1 cellular context compared by ENCODE assay signal in the genomic region with DNA sequence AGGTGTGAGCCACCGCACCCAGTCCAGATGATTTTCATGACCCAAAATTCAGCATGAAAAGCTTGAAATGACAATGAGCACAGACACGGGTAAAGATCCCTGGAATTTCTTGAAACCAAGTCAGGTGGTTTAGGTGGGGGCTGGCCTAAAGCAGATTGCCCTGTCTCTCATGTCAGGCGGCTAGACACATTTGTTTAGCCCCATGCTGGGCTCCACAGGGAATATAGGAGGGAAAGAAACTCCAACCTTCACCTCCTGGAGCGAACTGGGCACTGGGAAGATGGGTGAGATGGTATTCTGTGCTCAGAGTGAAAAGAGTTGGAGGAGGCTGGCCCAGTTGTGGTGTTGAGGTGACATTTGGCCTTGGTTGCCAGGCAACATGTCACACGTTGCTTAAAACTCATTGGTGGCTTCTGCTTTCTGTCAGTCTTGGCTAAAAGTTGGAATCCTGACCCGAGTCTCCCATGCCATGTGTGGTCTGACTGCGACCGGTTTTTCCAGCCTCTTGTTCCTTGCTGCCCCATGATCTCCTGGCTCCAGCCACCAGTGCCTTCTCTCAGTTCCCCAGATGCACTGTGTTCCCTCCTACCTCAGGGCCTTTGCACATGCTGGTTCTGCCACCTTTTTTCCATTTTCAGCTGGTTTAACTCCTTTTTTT.
TF ChIP-seq lines count a peak whose summit lies in the region.

No MANE protein-coding gene starts in this region.

TF ChIP-seq in HEK293, 187 proteins besides CTCF, POLR2A, EP300 and RAD21:
- TF ChIP-seq ZFHX2 (tag by site-specific recombination; conservative IDR thresholded peaks at IDR 0.05): no peak
- no peak for TF ChIP-seq ZNF585B (tag by site-specific recombination; IDR thresholded peaks at IDR 0.05)
- no peak for TF ChIP-seq ZNF23 (tag by site-specific recombination; IDR thresholded peaks at IDR 0.05; ENCODE audit: borderline replicate concordance)
- no peak for TF ChIP-seq WT1 (tag by site-specific recombination; IDR thresholded peaks at IDR 0.05)
- peak; percentile 98 for TF ChIP-seq ZNF623 (tag by site-specific recombination; IDR thresholded peaks at IDR 0.05)
